In the genomic region with DNA sequence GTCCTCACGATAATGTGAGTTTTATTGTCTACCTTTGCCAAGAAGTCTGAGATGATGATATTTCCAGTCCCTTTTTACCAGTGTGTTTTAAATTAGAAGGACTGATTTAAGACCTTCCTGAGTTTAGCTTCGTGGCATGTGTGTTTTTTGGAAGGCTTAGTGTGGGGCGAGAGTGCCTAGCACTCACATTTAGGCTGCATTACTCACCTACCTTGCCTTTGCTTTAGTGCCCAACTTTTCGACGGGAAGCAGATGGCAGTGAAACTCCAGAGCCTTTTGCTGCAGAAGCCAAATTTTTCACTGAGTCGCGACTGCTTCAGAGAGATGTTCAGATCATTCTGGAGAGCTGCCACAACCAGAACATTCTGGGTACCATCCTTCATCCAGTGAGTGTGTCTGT, we compare ENCODE assay signal across 16 cellular contexts. TPM values are rescaled to one million over a fixed set of nuclear protein-coding genes. Genes with fewer than 3 reads are reported as not detected.
A peak's percentile ranks its signal among the peaks of the same experiment; 100 is the strongest.
DNase-seq lines count a peak whose midpoint lies in the region; ATAC-seq and TF ChIP-seq lines count a peak whose summit lies in the region.
"Had no signal": no experiment of that assay in that cellular context is flagged by ENCODE, and none has a peak within 500 bp of the region (broad histone marks: within the 10 kb centered on the region; RNA-seq: fewer than 3 reads in every experiment).

No MANE protein-coding gene starts in this region.

- intact Hi-C loops in posterior vena cava (cut with DNase I) (no loop called here), Calu3 (cut with micrococcal nuclease; ENCODE audit: unreplicated experiment) (loop anchor here (5.0 to 10.0 kb wide), 2 partner anchors 116 to 322 kb away; partner anchors contain the start of genes ARF5 and GCC1)

- no peak for ATAC-seq in HG02678 (IDR thresholded peaks at IDR 0.05; ENCODE audit: unreplicated experiment)
- ATAC-seq in GM19351 (IDR thresholded peaks at IDR 0.05; ENCODE audit: unreplicated experiment), result no peak
- ATAC-seq: T-cell had no signal

- no peak overlapping the region for H3K4me3 Mint-ChIP-seq in Calu3 (ENCODE audit: low read depth, unreplicated experiment)
- H3K4me3 Mint-ChIP-seq: CD4-positive, alpha-beta memory T cell; T-cell had no signal

- TF ChIP-seq CTCF in fibroblast of mammary gland (conservative IDR thresholded peaks at IDR 0.05; ENCODE audit: control insufficient read depth, insufficient read depth, low read depth, low read length) (no peak), Calu3 (IDR thresholded peaks at IDR 0.05; ENCODE audit: unreplicated experiment) (no peak)

- no peaks in the 10 kb centered on the region for H3K9me3 Mint-ChIP-seq in Calu3 (ENCODE audit: low read depth, unreplicated experiment)
- H3K9me3 Mint-ChIP-seq: CD4-positive, alpha-beta memory T cell; T-cell had no signal

- in situ Hi-C loops in G401 (cut with HindIII; ENCODE audit: low sequenced_read_pairs), result loop anchor here (25.0 kb wide), 1 partner anchor 509 kb away; no protein-coding TSS in a partner anchor

- DNase-seq in G401 (ENCODE audit: low spot score), result peak; percentile 35
- DNase-seq in NCI-H1694 treated with DMSO at 0.1 percent for 48 hours (lab: John Stamatoyannopoulos, UW), result peak; percentile 28
- peak; percentile 30 for DNase-seq in fibroblast of mammary gland (ENCODE audit: low read depth)
- no peak for DNase-seq in posterior vena cava (ENCODE audit: low spot score)
- DNase-seq in Calu3, result no peak
- DNase-seq: ACHN; CD4-positive, alpha-beta memory T cell; DMS79; NCI-H1930; NCI-H226; NCI-H524 treated with DMSO at 0.1 percent for 48 hours; SHP77; T-cell had no signal

- H3K4me3 ChIP-seq in fibroblast of mammary gland (ENCODE audit: control insufficient read depth, low read depth, low read length), result no peak overlapping the region
- H3K4me3 ChIP-seq: SK-N-MC had no signal

- peaks cover 23% of the 10 kb centered on the region for H3K4me1 Mint-ChIP-seq in Calu3 (ENCODE audit: low read depth, unreplicated experiment)
- H3K4me1 Mint-ChIP-seq: T-cell had no signal

- CTCF ChIA-PET in Calu3 (lab: Charles Lee), result no interaction called here

- H3K36me3 Mint-ChIP-seq in Calu3 (ENCODE audit: insufficient read depth, unreplicated experiment), result peaks cover 50% of the 10 kb centered on the region

- no peaks in the 10 kb centered on the region for H3K27me3 Mint-ChIP-seq in Calu3 (ENCODE audit: unreplicated experiment)
- H3K27me3 Mint-ChIP-seq: CD4-positive, alpha-beta memory T cell; T-cell had no signal

- BruUV-seq in Calu3 (replicated peaks; lab: Mats Ljungman, UMichigan), result no TSS peak

- H3K27ac Mint-ChIP-seq in Calu3 (ENCODE audit: unreplicated experiment), result no peak overlapping the region
- H3K27ac Mint-ChIP-seq: T-cell had no signal

RNA-seq across cellular contexts. Expression of gene SND1, which starts 50.9 kb away (rescaled TPM):
- total RNA-seq in G401 (2014; rRNA removed; shearing (Covaris generic)), result 92.4 and 98.0 TPM in 2 replicates
- total RNA-seq in posterior vena cava (100 to 1,000 TPM; 131 to 135 TPM), Calu3 (2022) (205 and 206 TPM in 2 replicates)

Comparison
In these comparisons a context has a peak if more than half of its experiments do, and no peak if none do; other contexts are left out.
1. DNase-seq: peak in G401 (single experiment), NCI-H1694 treated with DMSO at 0.1 percent for 48 hours (single experiment) and fibroblast of mammary gland (single experiment); none in posterior vena cava (single experiment) and Calu3 (single experiment).